11 cellular contexts compared by ENCODE assay signal in the genomic region with DNA sequence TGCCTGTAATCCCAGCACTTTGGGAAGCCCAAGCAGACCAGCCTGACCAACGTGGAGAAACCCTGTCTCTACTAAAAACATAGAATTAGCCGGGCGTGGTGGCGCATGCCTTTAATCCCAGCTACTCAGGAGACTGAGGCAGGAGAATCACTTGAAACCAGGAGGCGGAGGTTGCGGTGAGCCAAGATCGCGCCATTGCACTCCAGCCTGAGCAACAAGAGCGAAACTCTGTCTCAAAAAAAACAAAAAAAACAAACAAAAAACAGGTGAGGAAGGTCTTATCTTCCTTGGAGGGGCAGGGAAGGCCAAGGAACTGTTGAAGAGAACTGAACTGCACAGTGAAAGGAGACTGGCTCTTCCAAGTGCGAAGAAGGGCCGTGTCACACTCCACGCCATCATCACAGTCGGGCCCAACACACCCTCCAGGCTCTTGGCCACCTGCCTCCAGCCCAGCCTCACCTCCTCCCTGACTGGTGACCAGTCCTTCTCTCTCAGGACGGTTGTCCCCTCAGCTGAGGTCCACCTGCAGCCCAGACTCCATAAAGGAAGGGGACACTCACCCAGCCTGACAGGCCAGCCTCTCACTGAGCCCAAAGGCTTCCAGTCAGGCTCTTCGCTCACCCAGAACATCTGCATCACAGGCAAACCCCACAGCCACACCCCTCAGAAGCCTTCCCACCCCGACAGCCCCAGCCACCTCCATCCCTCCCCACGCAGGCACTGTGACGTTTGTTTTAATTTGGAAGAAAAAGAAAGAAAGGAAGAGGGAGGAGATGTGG. TPM values are rescaled to one million over a fixed set of nuclear protein-coding genes. Genes with fewer than 3 reads are reported as not detected.
DNase-seq lines count a peak whose midpoint lies in the region; ATAC-seq and TF ChIP-seq lines count a peak whose summit lies in the region.
"Had no signal": no experiment of that assay in that cellular context is flagged by ENCODE, and none has a peak within 500 bp of the region (broad histone marks: within the 10 kb centered on the region; RNA-seq: fewer than 3 reads in every experiment).

No MANE protein-coding gene starts in this region.

- H3K4me3 Mint-ChIP-seq in activated naive CD8-positive, alpha-beta T cell treated with anti-CD3 and anti-CD28 coated beads, Interleukin-2, amount 50 U/mL, for 24 hours = peak overlapping the region; percentile 90
- H3K4me3 Mint-ChIP-seq in type B pancreatic cell = no peak overlapping the region

- H3K27ac ChIP-seq in SJCRH30 = no peak overlapping the region

- peak; percentile 53 for DNase-seq in T-helper 9 cell
- peak; percentile 49 for DNase-seq in activated naive CD8-positive, alpha-beta T cell treated with anti-CD3 and anti-CD28 coated beads, Interleukin-2, amount 50 U/mL, for 24 hours
- peak; percentile 43 for DNase-seq in stimulated activated CD4-positive, alpha-beta T cell treated with anti-CD3 and anti-CD28 coated beads, Interleukin-4, amount 100 ng/mL, for 1 hour
- no peak for DNase-seq in 8988T
- DNase-seq in type B pancreatic cell (ENCODE audit: extremely low spot score, unreplicated experiment) = no peak
- no peak for DNase-seq in SJCRH30
- DNase-seq: dermis blood vessel endothelial cell, NCI-H1417 had no signal

- no peaks in the 10 kb centered on the region for H3K9me3 ChIP-seq in SJCRH30 (replicated peaks)

- TF ChIP-seq CTCF in type B pancreatic cell (conservative IDR thresholded peaks at IDR 0.05) = no peak

- H3K36me3 Mint-ChIP-seq in activated naive CD8-positive, alpha-beta T cell treated with anti-CD3 and anti-CD28 coated beads, Interleukin-2, amount 50 U/mL, for 24 hours (ENCODE audit: low read depth) = peaks cover 20% of the 10 kb centered on the region
- no peaks in the 10 kb centered on the region for H3K36me3 Mint-ChIP-seq in type B pancreatic cell

- peak; percentile 48 for TF ChIP-seq POLR2A in GM18505 (IDR thresholded peaks at IDR 0.05; ENCODE audit: borderline replicate concordance, extremely low read depth, insufficient read depth, insufficient read length)

- no peaks in the 10 kb centered on the region for H3K27me3 ChIP-seq in SJCRH30

- H3K9me3 Mint-ChIP-seq in activated naive CD8-positive, alpha-beta T cell treated with anti-CD3 and anti-CD28 coated beads, Interleukin-2, amount 50 U/mL, for 24 hours = no peaks in the 10 kb centered on the region
- no peaks in the 10 kb centered on the region for H3K9me3 Mint-ChIP-seq in type B pancreatic cell
- H3K9me3 Mint-ChIP-seq: nephron had no signal

- no peaks in the 10 kb centered on the region for H3K27me3 Mint-ChIP-seq in activated naive CD8-positive, alpha-beta T cell treated with anti-CD3 and anti-CD28 coated beads, Interleukin-2, amount 50 U/mL, for 24 hours
- no peaks in the 10 kb centered on the region for H3K27me3 Mint-ChIP-seq in type B pancreatic cell

- H3K4me1 Mint-ChIP-seq in activated naive CD8-positive, alpha-beta T cell treated with anti-CD3 and anti-CD28 coated beads, Interleukin-2, amount 50 U/mL, for 24 hours = peaks cover 74% of the 10 kb centered on the region
- H3K4me1 Mint-ChIP-seq in type B pancreatic cell (ENCODE audit: unreplicated experiment) = peaks cover 30% of the 10 kb centered on the region

- peak overlapping the region; percentile 93 for H3K27ac Mint-ChIP-seq in activated naive CD8-positive, alpha-beta T cell treated with anti-CD3 and anti-CD28 coated beads, Interleukin-2, amount 50 U/mL, for 24 hours
- H3K27ac Mint-ChIP-seq in type B pancreatic cell = no peak overlapping the region
- H3K27ac Mint-ChIP-seq: nephron had no signal

- ATAC-seq in GM18505 (IDR thresholded peaks at IDR 0.05; ENCODE audit: unreplicated experiment) (no peak), HG03520 (IDR thresholded peaks at IDR 0.05; ENCODE audit: unreplicated experiment) (no peak)
- ATAC-seq in activated naive CD8-positive, alpha-beta T cell treated with anti-CD3 and anti-CD28 coated beads, Interleukin-2, amount 50 U/mL, for 24 hours = peak; percentile 12

- no peaks in the 10 kb centered on the region for H3K4me1 ChIP-seq in SJCRH30

- H3K36me3 ChIP-seq in SJCRH30 = no peaks in the 10 kb centered on the region

- H3K4me3 ChIP-seq in SJCRH30 = no peak overlapping the region

RNA-seq across cellular contexts. Expression of a gene that starts 4.1 kb away (rescaled TPM):
- total RNA-seq in type B pancreatic cell (ENCODE audit: low replicate concordance) = 0.58 and 0.98 TPM in 2 replicates
- total RNA-seq in SJCRH30 (2014; rRNA removed; shearing (Covaris generic)) = not detected in 2 replicates

Comparison
In these comparisons a context has a peak if more than half of its experiments do, and no peak if none do; other contexts are left out.
1. DNase-seq: peak in T-helper 9 cell (single experiment), activated naive CD8-positive, alpha-beta T cell treated with anti-CD3 and anti-CD28 coated beads, Interleukin-2, amount 50 U/mL, for 24 hours (single experiment) and stimulated activated CD4-positive, alpha-beta T cell treated with anti-CD3 and anti-CD28 coated beads, Interleukin-4, amount 100 ng/mL, for 1 hour (single experiment); none in 8988T (single experiment), type B pancreatic cell (single experiment) and SJCRH30 (0 of 2).